ENCODE assay signal across 13 cellular contexts in the genomic region with DNA sequence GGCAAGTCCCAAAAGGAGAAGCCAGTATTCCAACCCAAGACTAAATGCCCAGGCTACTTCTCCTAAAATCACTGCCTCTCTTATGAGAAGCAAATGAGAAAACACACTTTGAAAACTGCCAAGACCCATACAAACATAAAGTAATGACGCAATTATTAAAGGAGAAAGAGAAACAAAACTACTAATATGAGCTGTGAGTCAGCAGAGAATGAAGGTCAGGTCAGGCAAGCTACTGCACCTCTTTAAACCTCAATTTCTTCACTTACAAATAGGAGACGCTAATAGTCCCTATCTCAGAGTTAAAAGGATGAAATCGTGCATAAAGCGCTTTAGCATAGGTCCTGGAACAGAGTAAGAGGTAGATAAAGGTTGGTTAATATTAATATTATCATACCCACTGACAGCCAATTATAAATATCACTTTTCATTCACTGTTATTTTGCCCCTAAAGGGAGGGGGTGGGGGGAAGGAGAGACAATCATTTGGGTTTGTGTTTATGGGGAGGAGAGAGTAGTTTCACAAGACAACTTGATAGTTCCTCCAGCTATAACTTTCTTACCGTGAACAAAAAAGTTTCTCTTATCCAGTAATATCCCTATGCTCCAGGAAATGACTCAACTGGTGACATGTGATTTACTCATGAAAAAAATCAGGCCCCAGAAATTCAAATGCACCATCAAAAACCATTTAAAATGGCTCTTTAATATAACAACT. TPM values are rescaled to one million over a fixed set of nuclear protein-coding genes. Genes with fewer than 3 reads are reported as not detected.
A peak's percentile ranks its signal among the peaks of the same experiment; 100 is the strongest.
DNase-seq lines count a peak whose midpoint lies in the region; ATAC-seq and TF ChIP-seq lines count a peak whose summit lies in the region.
"Had no signal": no experiment of that assay in that cellular context is flagged by ENCODE, and none has a peak within 500 bp of the region (broad histone marks: within the 10 kb centered on the region; RNA-seq: fewer than 3 reads in every experiment).

No MANE protein-coding gene starts in this region.

- DNase-seq in COLO829 (ENCODE audit: low spot score) = peak; percentile 98
- peak; percentile 54 for DNase-seq in NCI-H226
- DNase-seq in chondrocyte (ENCODE audit: low spot score) = no peak
- DNase-seq in HT-29 (ENCODE audit: low spot score) = no peak
- DNase-seq in OCI-M2 (lab: John Stamatoyannopoulos, UW; ENCODE audit: unreplicated experiment) = no peak
- DNase-seq: left ventricle myocardium superior; NCI-H1105 treated with DMSO at 0.1 percent for 48 hours; NCI-H748 treated with DMSO at 0.1 percent for 48 hours; nucleus accumbens; stimulated activated naive CD4-positive, alpha-beta T cell treated with Interleukin-2 at 50 U/mL for 16 hours had no signal

- ATAC-seq in HG03571 (IDR thresholded peaks at IDR 0.05; ENCODE audit: unreplicated experiment) (no peak), HG03521 (IDR thresholded peaks at IDR 0.05; ENCODE audit: unreplicated experiment) (no peak)
- ATAC-seq: left ventricle myocardium superior had no signal

- H3K4me1 Mint-ChIP-seq in chondrocyte (ENCODE audit: low read depth) (peaks cover 36% of the 10 kb centered on the region), nephron (peaks cover 21% of the 10 kb centered on the region)

- TF ChIP-seq CTCF in chondrocyte (IDR thresholded peaks at IDR 0.05) (no peak), nephron (IDR thresholded peaks at IDR 0.05; ENCODE audit: unreplicated experiment in 3 of 3) (no peak)

- no peak overlapping the region for H3K4me3 Mint-ChIP-seq in chondrocyte (ENCODE audit: unreplicated experiment)
- H3K4me3 Mint-ChIP-seq in nephron = peak overlapping the region; percentile 21 to 49 (median 23)

- H3K36me3 Mint-ChIP-seq in chondrocyte (ENCODE audit: low read depth) = peaks cover 35% of the 10 kb centered on the region
- peaks cover 64% of the 10 kb centered on the region for H3K36me3 Mint-ChIP-seq in nephron (ENCODE audit: low read depth)

- H3K27ac Mint-ChIP-seq in chondrocyte (ENCODE audit: unreplicated experiment) (peak overlapping the region; percentile 72), nephron (no peak overlapping the region)

- peaks cover 3% of the 10 kb centered on the region for H3K9me3 Mint-ChIP-seq in chondrocyte (ENCODE audit: low read depth)
- peaks cover 3% of the 10 kb centered on the region for H3K9me3 Mint-ChIP-seq in nephron

- no peaks in the 10 kb centered on the region for H3K27me3 Mint-ChIP-seq in chondrocyte (ENCODE audit: low read depth)
- H3K27me3 Mint-ChIP-seq in nephron (ENCODE audit: low read depth) = no peaks in the 10 kb centered on the region

RNA-seq across cellular contexts. Expression of a gene that starts 3.6 kb away (rescaled TPM):
- total RNA-seq in chondrocyte = 105 to 132 TPM (median 108 TPM) in 3 replicates
- total RNA-seq in HT-29 (2014; rRNA removed; shearing (Covaris generic)) = 195 and 197 TPM in 2 replicates

RNA-seq across cellular contexts. Expression of a gene that starts 38.6 kb away (rescaled TPM):
- not detected in 3 replicates for total RNA-seq in chondrocyte
- total RNA-seq in HT-29 (2014; rRNA removed; shearing (Covaris generic)) = not detected in 2 replicates
- total RNA-seq: left ventricle myocardium superior had no signal

Comparison
In these comparisons a context has a peak if more than half of its experiments do, and no peak if none do; other contexts are left out.
1. DNase-seq: peak in COLO829 (single experiment) and NCI-H226 (single experiment); none in chondrocyte (single experiment), HT-29 (single experiment) and OCI-M2 (single experiment).